ENCODE assay signal across 20 cellular contexts in the genomic region with DNA sequence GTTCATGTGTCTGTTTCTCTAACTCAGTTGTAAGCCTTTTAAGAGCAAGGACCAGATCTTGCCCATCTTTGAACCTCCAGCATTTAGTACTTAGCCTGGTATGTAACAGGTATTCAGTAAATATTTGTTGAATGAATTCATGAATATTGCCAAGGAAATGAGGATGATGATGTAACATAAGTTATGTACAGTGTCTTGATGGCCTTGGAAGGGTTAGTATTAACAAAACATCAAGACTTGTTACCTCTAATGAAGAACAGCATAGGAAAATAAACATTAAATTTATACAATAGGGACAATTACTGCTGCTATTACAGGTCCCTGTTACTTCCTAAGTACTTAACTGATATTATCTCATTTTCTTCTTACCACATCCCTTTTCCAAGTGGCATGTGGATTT.
DNase-seq lines count a peak whose midpoint lies in the region; ATAC-seq, FAIRE-seq and TF ChIP-seq lines count a peak whose summit lies in the region.
"Had no signal": no experiment of that assay in that cellular context is flagged by ENCODE, and none has a peak within 500 bp of the region (broad histone marks: within the 10 kb centered on the region; RNA-seq: fewer than 3 reads in every experiment).

No MANE protein-coding gene starts in this region.

- no peaks in the 10 kb centered on the region for H3K9me3 Mint-ChIP-seq in astrocyte (ENCODE audit: unreplicated experiment)
- H3K9me3 Mint-ChIP-seq: activated CD8-positive, alpha-beta T cell treated with anti-CD3 and anti-CD28 coated beads for 36 hours had no signal

- H3K9me2 ChIP-seq in hepatocyte (replicated peaks; ENCODE audit: insufficient read depth) = no peaks in the 10 kb centered on the region

- H3K27ac Mint-ChIP-seq in astrocyte (ENCODE audit: unreplicated experiment) = no peak overlapping the region
- H3K27ac Mint-ChIP-seq: activated CD8-positive, alpha-beta T cell treated with anti-CD3 and anti-CD28 coated beads for 36 hours; activated naive CD8-positive, alpha-beta T cell had no signal

- no peak for ATAC-seq in HG03135 (IDR thresholded peaks at IDR 0.05; ENCODE audit: unreplicated experiment)
- ATAC-seq in GM19328 (IDR thresholded peaks at IDR 0.05; ENCODE audit: unreplicated experiment) = no peak
- ATAC-seq: activated CD8-positive, alpha-beta T cell treated with anti-CD3 and anti-CD28 coated beads for 36 hours had no signal

- no peak for TF ChIP-seq EP300 in suprapubic skin (IDR thresholded peaks at IDR 0.05)

- H3K9ac ChIP-seq in astrocyte (ENCODE audit: low read length) = no peak overlapping the region

- H3K36me3 Mint-ChIP-seq in astrocyte (ENCODE audit: low read depth, unreplicated experiment) = no peaks in the 10 kb centered on the region
- H3K36me3 Mint-ChIP-seq: activated naive CD8-positive, alpha-beta T cell had no signal

- H2AFZ ChIP-seq in astrocyte (ENCODE audit: low read depth, low read length) = no peak overlapping the region
- H2AFZ ChIP-seq in hepatocyte = no peak overlapping the region

- H3K27me3 ChIP-seq in astrocyte (ENCODE audit: insufficient read depth, low read length) (no peaks in the 10 kb centered on the region), hepatocyte (no peaks in the 10 kb centered on the region), suprapubic skin (no peaks in the 10 kb centered on the region)
- H3K27me3 ChIP-seq: heart left ventricle had no signal

- no peaks in the 10 kb centered on the region for H3K9me3 ChIP-seq in astrocyte (ENCODE audit: insufficient read depth, low read depth, low read length)
- no peaks in the 10 kb centered on the region for H3K9me3 ChIP-seq in hepatocyte (ENCODE audit: low read depth)
- no peaks in the 10 kb centered on the region for H3K9me3 ChIP-seq in suprapubic skin
- H3K9me3 ChIP-seq: heart left ventricle had no signal

- H3K79me2 ChIP-seq in astrocyte (ENCODE audit: insufficient read depth, low read length) = no peaks in the 10 kb centered on the region
- H3K79me2 ChIP-seq in hepatocyte = no peaks in the 10 kb centered on the region

- no peaks in the 10 kb centered on the region for H3K36me3 ChIP-seq in astrocyte (ENCODE audit: insufficient read depth, low read length)
- H3K36me3 ChIP-seq in hepatocyte (replicated peaks; ENCODE audit: insufficient read depth, low read depth) = no peaks in the 10 kb centered on the region
- H3K36me3 ChIP-seq in suprapubic skin = no peaks in the 10 kb centered on the region
- H3K36me3 ChIP-seq: heart left ventricle had no signal

- no peak for DNase-seq in HTR-8/SVneo (ENCODE audit: insufficient read length, low spot score)
- peak; percentile 37 for DNase-seq in astrocyte (ENCODE audit: low read depth)
- no peak for DNase-seq in hepatocyte (ENCODE audit: low spot score)
- DNase-seq in suprapubic skin (ENCODE audit: low spot score in 2 of 2) = no peak
- DNase-seq in foreskin fibroblast = no peak
- DNase-seq in inferior parietal cortex (ENCODE audit: extremely low spot score) = no peak
- DNase-seq: activated CD8-positive, alpha-beta T cell treated with anti-CD3 and anti-CD28 coated beads for 36 hours; activated T-cell treated with anti-CD3 and anti-CD28 coated beads, Interleukin-2, amount 50 U/mL, for 48 hours; DND-41; erythroblast; GOT3; NCI-H2029 treated with DMSO at 0.1 percent for 48 hours; NCI-H510A; stimulated activated naive CD4-positive, alpha-beta T cell had no signal

- H3K4me1 ChIP-seq in astrocyte (ENCODE audit: insufficient read depth, low read length) (no peaks in the 10 kb centered on the region), hepatocyte (ENCODE audit: insufficient read depth) (peaks cover 12% of the 10 kb centered on the region), suprapubic skin (peaks cover 33% of the 10 kb centered on the region)

- H4K20me1 ChIP-seq in astrocyte (ENCODE audit: insufficient read depth, low read length) (no peaks in the 10 kb centered on the region), hepatocyte (ENCODE audit: insufficient read depth, poor library complexity, severe bottlenecking) (no peaks in the 10 kb centered on the region)

- FAIRE-seq in HTR-8/SVneo (lab: Jason Lieb, UNC) (peak; percentile 33), astrocyte (lab: Jason Lieb, UNC) (no peak)
- FAIRE-seq: keratinocyte had no signal

- H3K27me3 Mint-ChIP-seq in astrocyte (ENCODE audit: low read depth, unreplicated experiment) = no peaks in the 10 kb centered on the region

- no peak overlapping the region for H3K4me2 ChIP-seq in astrocyte (ENCODE audit: low read length)
- peak overlapping the region; percentile 38 for H3K4me2 ChIP-seq in hepatocyte

- H3K27ac ChIP-seq in astrocyte (ENCODE audit: low read depth, low read length) (no peak overlapping the region), hepatocyte (peak overlapping the region; percentile 87), suprapubic skin (peak overlapping the region; percentile 69)
- H3K27ac ChIP-seq: HL-60 had no signal

- no peak overlapping the region for H3K4me3 Mint-ChIP-seq in astrocyte (ENCODE audit: unreplicated experiment)
- H3K4me3 Mint-ChIP-seq: activated CD8-positive, alpha-beta T cell treated with anti-CD3 and anti-CD28 coated beads for 36 hours; activated naive CD8-positive, alpha-beta T cell had no signal

- H3K4me1 Mint-ChIP-seq in astrocyte (ENCODE audit: low read depth, unreplicated experiment) = no peaks in the 10 kb centered on the region

- H3K4me3 ChIP-seq in astrocyte (ENCODE audit: insufficient read depth, low read depth, low read length) = no peak overlapping the region
- no peak overlapping the region for H3K4me3 ChIP-seq in hepatocyte
- no peak overlapping the region for H3K4me3 ChIP-seq in suprapubic skin
- no peak overlapping the region for H3K4me3 ChIP-seq in foreskin fibroblast (ENCODE audit: low read depth in 1 of 2, low read length in 2 of 2)
- H3K4me3 ChIP-seq: heart left ventricle had no signal

- TF ChIP-seq CTCF in astrocyte (IDR thresholded peaks at IDR 0.05; ENCODE audit: insufficient read depth, low read depth, low read length) = no peak
- TF ChIP-seq CTCF in hepatocyte (IDR thresholded peaks at IDR 0.05; ENCODE audit: poor library complexity) = no peak
- no peak for TF ChIP-seq CTCF in suprapubic skin (IDR thresholded peaks at IDR 0.05)
- TF ChIP-seq CTCF in foreskin fibroblast (IDR thresholded peaks at IDR 0.05; ENCODE audit: low read depth, low read length) = no peak

- TF ChIP-seq POLR2A in suprapubic skin (IDR thresholded peaks at IDR 0.05) = no peak
